Comparison of ENCODE assay signal across 8 cellular contexts in genomic region chr3:49869525-49870126, GRCh38. TPM values are rescaled to one million over a fixed set of nuclear protein-coding genes. Genes with fewer than 3 reads are reported as not detected.
A peak's percentile ranks its signal among the peaks of the same experiment; 100 is the strongest.
DNase-seq lines count a peak whose midpoint lies in the region; ATAC-seq and TF ChIP-seq lines count a peak whose summit lies in the region.

CAMKV (minus strand) TSS chr3:49869906; CDS start chr3:49862388, 7,518 bp downstream.

- H3K27me3 ChIP-seq in dorsolateral prefrontal cortex = peaks cover 0 to 31% (median 5%) of the 10 kb centered on the region in 45 donors

- no peaks in the 10 kb centered on the region for H3K9me3 ChIP-seq in SK-N-MC (ENCODE audit: low read depth, low read length)

- H3K36me3 ChIP-seq in SK-N-MC (ENCODE audit: insufficient read depth, low read length) = no peaks in the 10 kb centered on the region

- H3K4me3 ChIP-seq in SK-N-MC = peak within 1 kb of the TSS; percentile 71
- peak within 1 kb of the TSS; percentile 18 to 71 (median 57) for H3K4me3 ChIP-seq in dorsolateral prefrontal cortex

- TF ChIP-seq CTCF in dorsolateral prefrontal cortex (IDR thresholded peaks at IDR 0.05 in 54 of 56, conservative IDR thresholded peaks at IDR 0.05 in 2 of 56; ENCODE audit: low read depth in 1 of 56, partially characterized antibody in 56 of 56) = no peak

- intact Hi-C loops in dorsolateral prefrontal cortex (cut with DNase I) = no loop called here

- peak; percentile 13 for DNase-seq in activated T-cell treated with anti-CD3 and anti-CD28 coated beads for 1 hour (ENCODE audit: low read depth)
- DNase-seq in activated T-cell treated with anti-CD3 and anti-CD28 coated beads for 4 hours = no peak
- no peak for DNase-seq in SK-N-MC (ENCODE audit: low read depth, low spot score)
- peak in 7 of 10 donors; percentile 18 to 72 (median 54) for DNase-seq in dorsolateral prefrontal cortex
- peak in 29 of 56 donors; percentile 10 to 81 (median 43) for DNase-seq in nucleus accumbens (lab: John Stamatoyannopoulos, UW)

- H3K27ac ChIP-seq in SK-N-MC = no peak within 1 kb of the TSS
- peak within 1 kb of the TSS in 47 of 59 donors; percentile 16 to 83 (median 63) for H3K27ac ChIP-seq in dorsolateral prefrontal cortex

- H3K9ac ChIP-seq in SK-N-MC (ENCODE audit: insufficient read length) = no peak within 1 kb of the TSS

- ATAC-seq in HG02623 (IDR thresholded peaks at IDR 0.05; ENCODE audit: unreplicated experiment) (no peak), GM18873 (IDR thresholded peaks at IDR 0.05; ENCODE audit: low FRiP score, unreplicated experiment) (no peak), GM18520 (IDR thresholded peaks at IDR 0.05; ENCODE audit: unreplicated experiment) (no peak)

RNA-seq across cellular contexts. Expression of gene CAMKV, which starts in this region (rescaled TPM):
- 100 to 1,000 TPM in 115 of 120 experiments, 10 to 100 TPM in 5; 55.9 to 285 (median 187) TPM for total RNA-seq in dorsolateral prefrontal cortex

Comparison
In these comparisons a context has a peak if more than half of its experiments do, and no peak if none do; other contexts are left out.
1. DNase-seq: peak in activated T-cell treated with anti-CD3 and anti-CD28 coated beads for 1 hour (single experiment), dorsolateral prefrontal cortex (7 of 10) and nucleus accumbens (29 of 56); none in activated T-cell treated with anti-CD3 and anti-CD28 coated beads for 4 hours (single experiment) and SK-N-MC (single experiment).